In genomic region chr17:17164676-17165075, GRCh38 we compare ENCODE assay signal across 27 cellular contexts.
"Had no signal": no experiment of that assay in that cellular context is flagged by ENCODE, and none has a peak within 500 bp of the region (broad histone marks: within the 10 kb centered on the region; RNA-seq: fewer than 3 reads in every experiment).

No MANE protein-coding gene starts in this region.

- H3K4me1 ChIP-seq: ascending aorta, esophagus muscularis mucosa, left lung, psoas muscle, right atrium auricular region, transverse colon, uterus had no signal

- H3K27me3 Mint-ChIP-seq: activated CD4-positive, alpha-beta T cell treated with anti-CD3 and anti-CD28 coated beads, Interleukin-2, amount 10 ng/mL, durations not matched to agents 7 days and 5 days; activated naive CD8-positive, alpha-beta T cell; stimulated activated naive CD8-positive, alpha-beta T cell treated with anti-CD3 and anti-CD28 coated beads, Interleukin-15, Interleukin-2, amounts not matched to agents 100 ng/mL and 50 ng/mL, for 24 hours had no signal

- H3K9me3 Mint-ChIP-seq: activated CD4-positive, alpha-beta T cell treated with anti-CD3 and anti-CD28 coated beads, Interleukin-2, amount 10 ng/mL, durations not matched to agents 7 days and 5 days; activated T-helper 2 cell treated with anti-CD3 and anti-CD28 coated beads, Interferon-gamma antibody, Interleukin-2, Interleukin-4, amounts not matched to agents 10 μg/mL and 5 μg/mL and 100 μg/mL, durations not matched to agents 14 hours and 24 hours and 36 hours; natural killer cell; stimulated activated naive CD8-positive, alpha-beta T cell treated with anti-CD3 and anti-CD28 coated beads, Interleukin-15, Interleukin-2, amounts not matched to agents 100 ng/mL and 50 ng/mL, for 24 hours had no signal

- H3K27me3 ChIP-seq: adrenal gland, ascending aorta, brain microvascular endothelial cell, esophagus muscularis mucosa, left lung, ovary, right atrium auricular region, transverse colon, uterus had no signal

- ATAC-seq: left lung, natural killer cell, psoas muscle had no signal

- H3K27ac Mint-ChIP-seq: activated CD4-positive, alpha-beta T cell treated with anti-CD3 and anti-CD28 coated beads, Interleukin-2, amount 10 ng/mL, durations not matched to agents 7 days and 5 days; activated naive CD8-positive, alpha-beta T cell; activated T-helper 2 cell treated with anti-CD3 and anti-CD28 coated beads, Interferon-gamma antibody, Interleukin-2, Interleukin-4, amounts not matched to agents 10 μg/mL and 5 μg/mL and 100 μg/mL, durations not matched to agents 14 hours and 24 hours and 36 hours; stimulated activated naive CD8-positive, alpha-beta T cell treated with anti-CD3 and anti-CD28 coated beads, Interleukin-15, Interleukin-2, amounts not matched to agents 100 ng/mL and 50 ng/mL, for 24 hours had no signal

- DNase-seq: activated CD4-positive, alpha-beta T cell treated with anti-CD3 and anti-CD28 coated beads, Interleukin-2, amount 10 ng/mL, durations not matched to agents 7 days and 5 days; activated CD4-positive, CD25-positive, alpha-beta regulatory T cell treated with anti-CD3 and anti-CD28 coated beads, Interleukin-2, amount 50 U/mL, for 72 hours; activated naive CD4-positive, alpha-beta T cell; activated T-cell treated with anti-CD3 and anti-CD28 coated beads, Interleukin-2, amount 50 U/mL, for 1 hour; brain microvascular endothelial cell; central memory CD4-positive, alpha-beta T cell; effector memory CD4-positive, alpha-beta T cell; hippocampal formation; kidney glomerular epithelial cell; natural killer cell; stimulated activated CD4-positive, alpha-beta T cell treated with anti-CD3 and anti-CD28 coated beads, Interleukin-12 subunit alpha, Interleukin-12 subunit beta, amount 100 ng/mL, for 4 hours; stimulated activated CD4-positive, alpha-beta T cell treated with anti-CD3 and anti-CD28 coated beads, Interleukin-4, amount 100 ng/mL, for 4 hours; substantia nigra; transverse colon; uterus; WERI-Rb-1 had no signal

- H3K9me3 ChIP-seq: adrenal gland, ascending aorta, esophagus muscularis mucosa, left lung, ovary, psoas muscle, right atrium auricular region, transverse colon, uterus had no signal

- H3K27ac ChIP-seq: ascending aorta, brain microvascular endothelial cell, esophagus muscularis mucosa, left lung, ovary, psoas muscle, right atrium auricular region, transverse colon, uterus, WERI-Rb-1 had no signal

- H3K4me3 ChIP-seq: adrenal gland, ascending aorta, esophagus muscularis mucosa, left lung, lung, ovary, psoas muscle, right atrium auricular region, transverse colon, uterus had no signal

- H3K36me3 ChIP-seq: ovary, uterus had no signal

- H3K4me3 Mint-ChIP-seq: activated CD4-positive, alpha-beta T cell treated with anti-CD3 and anti-CD28 coated beads, Interleukin-2, amount 10 ng/mL, durations not matched to agents 7 days and 5 days; activated naive CD8-positive, alpha-beta T cell; natural killer cell; stimulated activated naive CD8-positive, alpha-beta T cell treated with anti-CD3 and anti-CD28 coated beads, Interleukin-15, Interleukin-2, amounts not matched to agents 100 ng/mL and 50 ng/mL, for 24 hours had no signal
